23 cellular contexts compared by ENCODE assay signal in genomic region chr17:78973196-78973595, GRCh38. TPM values are rescaled to one million over a fixed set of nuclear protein-coding genes. Genes with fewer than 3 reads are reported as not detected.
DNase-seq lines count a peak whose midpoint lies in the region; ATAC-seq and TF ChIP-seq lines count a peak whose summit lies in the region.
"Had no signal": no experiment of that assay in that cellular context is flagged by ENCODE, and none has a peak within 500 bp of the region (broad histone marks: within the 10 kb centered on the region; RNA-seq: fewer than 3 reads in every experiment).

No MANE protein-coding gene starts in this region.

- H3K36me3 ChIP-seq in IMR-90 (ENCODE audit: control insufficient read depth, insufficient read depth, low read length), result peaks cover 16% of the 10 kb centered on the region; the same call in 1 of the 2 replicates
- peaks cover 65 to 82% of the 10 kb centered on the region in 2 experiments for H3K36me3 ChIP-seq in mesenchymal stem cell (ENCODE audit: control insufficient read depth in 1 of 2, insufficient read depth in 2 of 2, low read depth in 1 of 2, low read length in 2 of 2)
- H3K36me3 ChIP-seq in sigmoid colon, result peaks cover 0 to 24% (median 2%) of the 10 kb centered on the region in 4 donors
- H3K36me3 ChIP-seq: thyroid gland had no signal

- H3K4me3 Mint-ChIP-seq in activated CD8-positive, alpha-beta T cell treated with anti-CD3 and anti-CD28 coated beads for 36 hours, result no peak overlapping the region
- H3K4me3 Mint-ChIP-seq: brain; CD4-positive, alpha-beta memory T cell; HFFc6; stimulated activated naive CD8-positive, alpha-beta T cell treated with anti-CD3 and anti-CD28 coated beads, Interleukin-15, Interleukin-2, amounts not matched to agents 100 ng/mL and 50 ng/mL, for 24 hours had no signal

- peaks cover 14% of the 10 kb centered on the region for H3K4me1 Mint-ChIP-seq in activated CD8-positive, alpha-beta T cell treated with anti-CD3 and anti-CD28 coated beads for 36 hours (ENCODE audit: low read depth)

- H3K9ac ChIP-seq in IMR-90 (ENCODE audit: low read depth, low read length) (no peak overlapping the region), mesenchymal stem cell (ENCODE audit: low read length) (no peak overlapping the region)

- H3K4ac ChIP-seq in IMR-90 (ENCODE audit: low read depth, low read length) (peak overlapping the region; percentile 60), mesenchymal stem cell (ENCODE audit: low read depth in 1 of 2, low read length in 2 of 2) (no peak overlapping the region)

- no peak for TF ChIP-seq EP300 in sigmoid colon (IDR thresholded peaks at IDR 0.05)

- H2BK20ac ChIP-seq in IMR-90 (ENCODE audit: low read depth, low read length), result no peak overlapping the region

- H3K4me3 ChIP-seq in IMR-90 (ENCODE audit: insufficient read depth, low read depth, low read length) (no peak overlapping the region), mesenchymal stem cell (ENCODE audit: insufficient read depth in 1 of 2, low read depth in 1 of 2, low read length in 2 of 2) (no peak overlapping the region), sigmoid colon (no peak overlapping the region)
- H3K4me3 ChIP-seq: coronary artery, GM12878, Peyer's patch, thyroid gland had no signal

- 65% methylated on average over 4 of the region's 11 CpGs; no CpG with 5 or more reads in 1 of the 2 experiments for WGBS in IMR-90 (ENCODE audit: extremely low coverage in 2 of 2, insufficient read length in 1 of 2), 2 experiments
- WGBS in mesenchymal stem cell, result 81% methylated on average over 11 of the region's 11 CpGs
- WGBS in sigmoid colon, 2 donors, result 81 to 82% methylated on average over 11 of the region's 11 CpGs

- no peak overlapping the region for H3K27ac Mint-ChIP-seq in activated CD8-positive, alpha-beta T cell treated with anti-CD3 and anti-CD28 coated beads for 36 hours
- H3K27ac Mint-ChIP-seq: CD4-positive, alpha-beta memory T cell; HFFc6; stimulated activated naive CD8-positive, alpha-beta T cell treated with anti-CD3 and anti-CD28 coated beads, Interleukin-15, Interleukin-2, amounts not matched to agents 100 ng/mL and 50 ng/mL, for 24 hours had no signal

- TF ChIP-seq RAD21 in IMR-90 (IDR thresholded peaks at IDR 0.05; ENCODE audit: low read length), result no peak

- H4K20me1 ChIP-seq in IMR-90 (ENCODE audit: insufficient read depth, low read length), result peaks cover 5% of the 10 kb centered on the region; the same call in 1 of the 2 replicates

- dilution Hi-C loops in IMR-90 (cut with HindIII; ENCODE audit: low sequenced_read_pairs, unreplicated experiment), result no loop called here

- H3K4me1 ChIP-seq in IMR-90 (ENCODE audit: control insufficient read depth, insufficient read depth, low read length) (peaks cover 26% of the 10 kb centered on the region), mesenchymal stem cell (ENCODE audit: control insufficient read depth, insufficient read depth, low read depth, low read length) (peaks cover 54% of the 10 kb centered on the region), sigmoid colon (peaks cover 0 to 58% (median 48%) of the 10 kb centered on the region in 4 donors)

- H2BK120ac ChIP-seq in IMR-90 (ENCODE audit: low read depth, low read length), result no peak overlapping the region
- no peak overlapping the region for H2BK120ac ChIP-seq in mesenchymal stem cell (ENCODE audit: low read depth, low read length)

- ATAC-seq in IMR-90 (ENCODE audit: low read depth) (no peak), left cardiac atrium (no peak), HG02884 (IDR thresholded peaks at IDR 0.05; ENCODE audit: unreplicated experiment) (no peak), HG02852 (IDR thresholded peaks at IDR 0.05; ENCODE audit: unreplicated experiment) (no peak)
- no peak for ATAC-seq in activated CD8-positive, alpha-beta T cell treated with anti-CD3 and anti-CD28 coated beads for 36 hours
- ATAC-seq: GM12878 had no signal

- CTCF ChIA-PET in IMR-90 (lab: Yijun Ruan, JAX), result no interaction called here
- CTCF ChIA-PET in activated CD8-positive, alpha-beta T cell treated with anti-CD3 and anti-CD28 coated beads for 36 hours (lab: Charles Lee), result interaction anchor here (0.8 kb wide), 1 partner anchor 107 kb away, joined by 6 read pairs; no protein-coding TSS in a partner anchor

- TF ChIP-seq CTCF in IMR-90 (conservative IDR thresholded peaks at IDR 0.05; ENCODE audit: low read depth, low read length) (no peak), sigmoid colon (IDR thresholded peaks at IDR 0.05) (no peak)
- TF ChIP-seq CTCF in activated CD8-positive, alpha-beta T cell treated with anti-CD3 and anti-CD28 coated beads for 36 hours (IDR thresholded peaks at IDR 0.05), result no peak

- H3K79me1 ChIP-seq in IMR-90 (ENCODE audit: low read depth in 1 of 2, low read length in 2 of 2) (peaks cover 3 to 52% of the 10 kb centered on the region in 2 experiments; a peak in 3 of 4 replicates), mesenchymal stem cell (replicated peaks; ENCODE audit: low read length, poor library complexity, severe bottlenecking) (peaks cover 42% of the 10 kb centered on the region)

- no peak overlapping the region for H4K5ac ChIP-seq in IMR-90 (ENCODE audit: low read depth, low read length)

- in situ Hi-C loops in IMR-90 (cut with MboI; ENCODE audit: low sequenced_read_pairs), result loop anchor here (25.0 kb wide), 1 partner anchor 486 kb away; no protein-coding TSS in a partner anchor

- peak overlapping the region; percentile 76 for H2AK9ac ChIP-seq in IMR-90 (replicated peaks; ENCODE audit: low read depth, low read length, poor library complexity)

- no peak overlapping the region for H3K14ac ChIP-seq in IMR-90 (replicated peaks; ENCODE audit: low read depth, low read length)
- no peak overlapping the region for H3K14ac ChIP-seq in mesenchymal stem cell (ENCODE audit: low read length in 2 of 2)

- POLR2A ChIA-PET in IMR-90 (lab: Charles Lee; ENCODE audit: unreplicated experiment), result no interaction called here
- POLR2A ChIA-PET in activated CD8-positive, alpha-beta T cell treated with anti-CD3 and anti-CD28 coated beads for 36 hours (lab: Charles Lee), result no interaction called here

- no peak overlapping the region; the same call in 1 of the 2 replicates for H4K91ac ChIP-seq in IMR-90 (ENCODE audit: insufficient read depth, low read depth, low read length)
- no peak overlapping the region for H4K91ac ChIP-seq in mesenchymal stem cell (ENCODE audit: low read length)

- H3K27ac ChIP-seq in IMR-90 (ENCODE audit: insufficient read depth, low read length) (peak overlapping the region; percentile 17; the same call in 1 of the 2 replicates), mesenchymal stem cell (ENCODE audit: low read length, poor library complexity, severe bottlenecking) (no peak overlapping the region), sigmoid colon (peak overlapping the region in 2 of 4 donors; percentile 14 to 32)
- H3K27ac ChIP-seq: Peyer's patch had no signal

- no peak overlapping the region for H3K18ac ChIP-seq in IMR-90 (ENCODE audit: low read depth, low read length)
- H3K18ac ChIP-seq in mesenchymal stem cell (ENCODE audit: low read depth in 1 of 2, low read length in 2 of 2), result no peak overlapping the region

- H3K9me3 ChIP-seq in IMR-90 (ENCODE audit: control insufficient read depth, insufficient read depth, low read length), result no peaks in the 10 kb centered on the region
- no peaks in the 10 kb centered on the region for H3K9me3 ChIP-seq in mesenchymal stem cell (ENCODE audit: control insufficient read depth, low read length)
- no peaks in the 10 kb centered on the region for H3K9me3 ChIP-seq in sigmoid colon
- H3K9me3 ChIP-seq: Peyer's patch, thyroid gland had no signal

- peaks cover 3% of the 10 kb centered on the region for H3K36me3 Mint-ChIP-seq in activated CD8-positive, alpha-beta T cell treated with anti-CD3 and anti-CD28 coated beads for 36 hours (ENCODE audit: low read depth)

- no peak overlapping the region for H3K56ac ChIP-seq in IMR-90 (ENCODE audit: extremely low read depth, insufficient read depth, low read length)

- DNase-seq in Daoy (ENCODE audit: low read depth), result peak; percentile 36
- no peak for DNase-seq in IMR-90
- peak; percentile 39 for DNase-seq in left cardiac atrium
- no peak for DNase-seq in mesenchymal stem cell
- DNase-seq in sigmoid colon, result no peak
- no peak for DNase-seq in activated CD8-positive, alpha-beta T cell treated with anti-CD3 and anti-CD28 coated beads for 36 hours
- DNase-seq: activated CD4-positive, alpha-beta T cell treated with anti-CD3 and anti-CD28 coated beads, Interleukin-2, amount 50 U/mL, for 48 hours; activated CD4-positive, CD25-positive, alpha-beta regulatory T cell; activated gamma-delta T cell treated with Interleukin-2 at 50 U/mL for 16 hours; CD4-positive, alpha-beta memory T cell; HFFc6; NCI-H1105; NCI-H2081; NK-92 treated with Interleukin-12 subunit alpha and Interleukin-12 subunit beta, amount 100 ng/mL, for 24 hours; nucleus accumbens; thyroid gland had no signal

- no peak overlapping the region for H2BK12ac ChIP-seq in mesenchymal stem cell (ENCODE audit: low read length in 2 of 2)

- BruUV-seq in IMR-90 (replicated peaks; lab: Mats Ljungman, UMichigan), result no TSS peak

- H2AK5ac ChIP-seq in IMR-90 (ENCODE audit: low read depth, low read length) (no peak overlapping the region), mesenchymal stem cell (ENCODE audit: low read length, severe bottlenecking) (no peak overlapping the region)

- no peak overlapping the region for H2BK5ac ChIP-seq in IMR-90 (ENCODE audit: low read depth, low read length, poor library complexity, severe bottlenecking)
- no peak overlapping the region for H2BK5ac ChIP-seq in mesenchymal stem cell (ENCODE audit: low read depth, low read length, poor library complexity, severe bottlenecking)

- H3K27me3 ChIP-seq in IMR-90 (ENCODE audit: control insufficient read depth, insufficient read depth, low read length), result no peaks in the 10 kb centered on the region
- no peaks in the 10 kb centered on the region for H3K27me3 ChIP-seq in mesenchymal stem cell (ENCODE audit: control insufficient read depth in 1 of 2, insufficient read depth in 1 of 2, low read length in 2 of 2)
- H3K27me3 ChIP-seq in sigmoid colon, result no peaks in the 10 kb centered on the region
- H3K27me3 ChIP-seq: Peyer's patch, thyroid gland had no signal

- H4K8ac ChIP-seq in IMR-90 (ENCODE audit: low read depth in 2 of 2, low read length in 2 of 2), result peak overlapping the region in 1 of 2 experiments; percentile 70; a peak in 2 of 4 replicates
- peak overlapping the region; percentile 46 for H4K8ac ChIP-seq in mesenchymal stem cell (ENCODE audit: low read length)

- intact Hi-C loops in IMR-90 (cut with micrococcal nuclease), result no loop called here
- intact Hi-C loops in left cardiac atrium (cut with DNase I), result no loop called here
- intact Hi-C loops in sigmoid colon (cut with DNase I), result loop anchor here (5.0 kb wide), 2 partner anchors 36 to 191 kb away; partner anchors contain the start of gene CYTH1
- intact Hi-C loops in activated CD8-positive, alpha-beta T cell treated with anti-CD3 and anti-CD28 coated beads for 36 hours (cut with micrococcal nuclease), result loop anchor here (5.0 kb wide), 1 partner anchor 106 kb away; no protein-coding TSS in a partner anchor

- no peak overlapping the region for H3K23ac ChIP-seq in IMR-90 (ENCODE audit: low read depth, low read length)
- no peak overlapping the region for H3K23ac ChIP-seq in mesenchymal stem cell (ENCODE audit: low read length in 2 of 2)

- no peaks in the 10 kb centered on the region for H3K9me3 Mint-ChIP-seq in activated CD8-positive, alpha-beta T cell treated with anti-CD3 and anti-CD28 coated beads for 36 hours
- H3K9me3 Mint-ChIP-seq: CD4-positive, alpha-beta memory T cell; HFFc6; stimulated activated naive CD8-positive, alpha-beta T cell treated with anti-CD3 and anti-CD28 coated beads, Interleukin-15, Interleukin-2, amounts not matched to agents 100 ng/mL and 50 ng/mL, for 24 hours had no signal

- H3K9me1 ChIP-seq in IMR-90 (ENCODE audit: insufficient read depth, low read length), result peaks cover 10% of the 10 kb centered on the region; the same call in 1 of the 2 replicates

- H2AFZ ChIP-seq in IMR-90 (replicated peaks; ENCODE audit: low read length, poor library complexity), result peak overlapping the region; percentile 65
- no peak overlapping the region for H2AFZ ChIP-seq in mesenchymal stem cell (ENCODE audit: low read depth, low read length)

- H2BK15ac ChIP-seq in IMR-90 (ENCODE audit: low read depth, low read length), result no peak overlapping the region; the same call in 2 of the 3 replicates
- no peak overlapping the region for H2BK15ac ChIP-seq in mesenchymal stem cell (ENCODE audit: low read depth, poor library complexity, severe bottlenecking)

- no peak for TF ChIP-seq POLR2A in IMR-90 (IDR thresholded peaks at IDR 0.05; ENCODE audit: low read depth, low read length)
- no peak for TF ChIP-seq POLR2A in sigmoid colon (IDR thresholded peaks at IDR 0.05)

- no peaks in the 10 kb centered on the region for H3K27me3 Mint-ChIP-seq in activated CD8-positive, alpha-beta T cell treated with anti-CD3 and anti-CD28 coated beads for 36 hours
- H3K27me3 Mint-ChIP-seq: CD4-positive, alpha-beta memory T cell; stimulated activated naive CD8-positive, alpha-beta T cell treated with anti-CD3 and anti-CD28 coated beads, Interleukin-15, Interleukin-2, amounts not matched to agents 100 ng/mL and 50 ng/mL, for 24 hours had no signal

- H3K4me2 ChIP-seq in IMR-90 (ENCODE audit: low read depth, low read length) (no peak overlapping the region), mesenchymal stem cell (ENCODE audit: low read length, poor library complexity, severe bottlenecking) (no peak overlapping the region)

RNA-seq across cellular contexts. Expression of gene LGALS3BP, which starts 6.5 kb away (rescaled TPM):
- total RNA-seq in Daoy (2014; rRNA removed; shearing (Covaris generic)), result 288 and 314 TPM in 2 replicates
- total RNA-seq in IMR-90 (2012; rRNA removed) (33.7 and 34.7 TPM in 2 replicates), left cardiac atrium (100 to 1,000 TPM; 390 to 448 TPM), sigmoid colon (100 to 1,000 TPM; 134 to 277 (median 186) TPM)
- polyA plus RNA-seq in IMR-90 (2012; rRNA removed) (249 and 273 TPM in 2 replicates), sigmoid colon (100 to 1,000 TPM in 2 of 3 donors, 10 to 100 TPM in 1; 92.5 to 415 (median 138) TPM)
- polyA plus RNA-seq in IMR-90 (2012; cell fraction: cytosol; rRNA removed), result 146 and 259 TPM in 2 replicates
- polyA plus RNA-seq in IMR-90 (2012; cell fraction: nucleus; rRNA removed; ENCODE audit: low replicate concordance), result 165 and 308 TPM in 2 replicates
- polyA plus RNA-seq in mesenchymal stem cell (2013, experiment 1 of 2), result 349 TPM
- polyA plus RNA-seq in mesenchymal stem cell (2013, experiment 2 of 2), result 351 TPM
- total RNA-seq in activated CD8-positive, alpha-beta T cell treated with anti-CD3 and anti-CD28 coated beads for 36 hours, result 10 to 100 TPM; 41.4 to 50.8 TPM

RNA-seq across cellular contexts. Expression of gene CANT1, which starts 36.4 kb away (rescaled TPM):
- total RNA-seq in Daoy (2014; rRNA removed; shearing (Covaris generic)), result 62.9 and 81.9 TPM in 2 replicates
- total RNA-seq in IMR-90 (2012; rRNA removed) (50.0 and 51.8 TPM in 2 replicates), left cardiac atrium (10 to 100 TPM; 30.5 to 33.3 TPM), sigmoid colon (10 to 100 TPM; 11.1 to 19.1 (median 13.4) TPM)
- polyA plus RNA-seq in IMR-90 (2012; rRNA removed) (73.4 and 90.7 TPM in 2 replicates), sigmoid colon (100 to 1,000 TPM in 1 of 3 donors, 10 to 100 TPM in 2; 51.1 to 132 (median 60.3) TPM)
- polyA plus RNA-seq in IMR-90 (2012; cell fraction: cytosol; rRNA removed), result 61.1 and 63.0 TPM in 2 replicates
- 33.7 and 43.7 TPM in 2 replicates for polyA plus RNA-seq in IMR-90 (2012; cell fraction: nucleus; rRNA removed; ENCODE audit: low replicate concordance)
- 37.8 TPM for polyA plus RNA-seq in mesenchymal stem cell (2013, experiment 1 of 2)
- 38.3 TPM for polyA plus RNA-seq in mesenchymal stem cell (2013, experiment 2 of 2)
- total RNA-seq in activated CD8-positive, alpha-beta T cell treated with anti-CD3 and anti-CD28 coated beads for 36 hours, result 10 to 100 TPM; 41.4 to 48.2 TPM

RNA-seq across cellular contexts. Expression of gene TIMP2, which starts 48.0 kb away (rescaled TPM):
- total RNA-seq in Daoy (2014; rRNA removed; shearing (Covaris generic)), result 47.2 and 53.1 TPM in 2 replicates
- total RNA-seq in IMR-90 (2012; rRNA removed) (43.9 and 48.6 TPM in 2 replicates), left cardiac atrium (100 to 1,000 TPM; 161 to 191 TPM), sigmoid colon (100 to 1,000 TPM; 142 to 227 (median 151) TPM)
- polyA plus RNA-seq in IMR-90 (2012; rRNA removed) (352 and 416 TPM in 2 replicates), sigmoid colon (10 to 100 TPM; 16.4 to 58.8 (median 47.4) TPM)
- 411 and 495 TPM in 2 replicates for polyA plus RNA-seq in IMR-90 (2012; cell fraction: cytosol; rRNA removed)
- 193 and 240 TPM in 2 replicates for polyA plus RNA-seq in IMR-90 (2012; cell fraction: nucleus; rRNA removed; ENCODE audit: low replicate concordance)
- polyA plus RNA-seq in mesenchymal stem cell (2013, experiment 1 of 2), result 391 TPM
- polyA plus RNA-seq in mesenchymal stem cell (2013, experiment 2 of 2), result 397 TPM
- 1 to 10 TPM; 2.4 to 2.5 TPM for total RNA-seq in activated CD8-positive, alpha-beta T cell treated with anti-CD3 and anti-CD28 coated beads for 36 hours

RNA-seq across cellular contexts. Expression of gene C1QTNF1, which starts 50.8 kb away (rescaled TPM):
- total RNA-seq in Daoy (2014; rRNA removed; shearing (Covaris generic)), result 33.0 and 42.5 TPM in 2 replicates
- total RNA-seq in IMR-90 (2012; rRNA removed) (1.7 and 3.4 TPM in 2 replicates), left cardiac atrium (100 to 1,000 TPM; 377 to 765 TPM), sigmoid colon (10 to 100 TPM; 14.8 to 31.4 (median 26.2) TPM)
- polyA plus RNA-seq in IMR-90 (2012; rRNA removed) (8.4 and 9.0 TPM in 2 replicates), sigmoid colon (10 to 100 TPM in 1 of 3 donors, 1 to 10 TPM in 2; 1.4 to 34.6 (median 4.8) TPM)
- polyA plus RNA-seq in IMR-90 (2012; cell fraction: cytosol; rRNA removed), result 5.2 and 16.8 TPM in 2 replicates
- 7.4 and 9.5 TPM in 2 replicates for polyA plus RNA-seq in IMR-90 (2012; cell fraction: nucleus; rRNA removed; ENCODE audit: low replicate concordance)
- 11.9 TPM for polyA plus RNA-seq in mesenchymal stem cell (2013, experiment 1 of 2)
- 13.6 TPM for polyA plus RNA-seq in mesenchymal stem cell (2013, experiment 2 of 2)
- under 1 TPM; 0.13 to 0.14 TPM for total RNA-seq in activated CD8-positive, alpha-beta T cell treated with anti-CD3 and anti-CD28 coated beads for 36 hours
- total RNA-seq: CD4-positive, alpha-beta memory T cell had no signal
- polyA plus RNA-seq: CD4-positive, alpha-beta memory T cell had no signal

Comparison
In these comparisons a context has a peak if more than half of its experiments do, and no peak if none do; other contexts are left out.
1. DNase-seq: peak in Daoy (single experiment) and left cardiac atrium (single experiment); none in IMR-90 (single experiment), mesenchymal stem cell (single experiment), sigmoid colon (single experiment) and activated CD8-positive, alpha-beta T cell treated with anti-CD3 and anti-CD28 coated beads for 36 hours (single experiment).
2. RNA of gene TIMP2, which starts 48.0 kb away (total RNA-seq): 161 to 191 TPM in left cardiac atrium, 142 to 227 TPM in sigmoid colon, 47.2 to 53.1 TPM in Daoy and 43.9 to 48.6 TPM in IMR-90; 2.4 to 2.5 TPM in activated CD8-positive, alpha-beta T cell treated with anti-CD3 and anti-CD28 coated beads for 36 hours; every median in the first group is over 10 times any median in the second.
3. intact Hi-C loops: an anchor here in sigmoid colon (5.0 kb wide) and activated CD8-positive, alpha-beta T cell treated with anti-CD3 and anti-CD28 coated beads for 36 hours (5.0 kb wide); none called in IMR-90 and left cardiac atrium.